ENCODE assay signal across 18 cellular contexts in the genomic region with DNA sequence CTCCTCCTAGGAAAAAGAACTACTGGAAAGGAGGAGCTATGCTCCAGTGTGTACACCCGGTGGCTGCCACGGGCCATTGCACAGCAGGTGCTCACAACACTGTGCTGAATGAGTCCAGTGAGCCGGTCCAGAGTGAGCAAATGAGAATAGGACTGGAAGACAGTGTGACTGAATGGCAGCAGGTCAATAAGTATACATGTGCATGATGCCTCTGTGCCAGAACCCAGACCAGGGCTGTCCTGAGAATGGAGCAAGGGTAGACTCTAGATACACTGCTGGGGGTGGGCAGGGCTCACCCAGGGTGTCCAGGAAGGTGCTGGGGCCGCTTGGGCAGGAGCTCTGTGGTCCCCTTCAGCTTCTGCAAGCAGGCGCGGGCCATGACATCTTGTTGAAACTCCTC. TPM values are rescaled to one million over a fixed set of nuclear protein-coding genes. Genes with fewer than 3 reads are reported as not detected.
DNase-seq lines count a peak whose midpoint lies in the region; ATAC-seq and TF ChIP-seq lines count a peak whose summit lies in the region.
"Had no signal": no experiment of that assay in that cellular context is flagged by ENCODE, and none has a peak within 500 bp of the region (broad histone marks: within the 10 kb centered on the region; RNA-seq: fewer than 3 reads in every experiment).

No MANE protein-coding gene starts in this region.

- H3K27ac ChIP-seq in RWPE2 (ENCODE audit: poor library complexity, severe bottlenecking): no peak overlapping the region
- H3K27ac ChIP-seq: heart left ventricle, lower lobe of right lung, thoracic aorta had no signal

- no peak for DNase-seq in activated CD8-positive, alpha-beta memory T cell treated with anti-CD3 and anti-CD28 coated beads, Interleukin-2, amount 10 ng/mL, durations not matched to agents 7 days and 5 days
- no peak for DNase-seq in activated CD8-positive, alpha-beta memory T cell treated with anti-CD3 and anti-CD28 coated beads, Interleukin-2, amount 50 U/mL, for 48 hours
- DNase-seq in ELR (ENCODE audit: low read depth): peak; percentile 20
- DNase-seq in RWPE2 (ENCODE audit: low spot score): no peak
- DNase-seq in neural crest cell (ENCODE audit: low read depth, low spot score): no peak
- DNase-seq: activated CD4-positive, alpha-beta T cell treated with anti-CD3 and anti-CD28 coated beads, Interleukin-2, amount 50 U/mL, for 48 hours; amygdala; effector CD4-positive, alpha-beta T cell; heart left ventricle; KBM-7; lower lobe of right lung; NCI-H1417 treated with DMSO at 0.1 percent for 48 hours; stimulated activated CD4-positive, alpha-beta T cell treated with anti-CD3 and anti-CD28 coated beads, Interleukin-4, amount 100 ng/mL, for 24 hours had no signal

- H3K36me3 Mint-ChIP-seq in activated CD8-positive, alpha-beta memory T cell treated with anti-CD3 and anti-CD28 coated beads, Interleukin-2, amount 10 ng/mL, durations not matched to agents 7 days and 5 days: peaks cover 84% of the 10 kb centered on the region
- peaks cover 26% of the 10 kb centered on the region for H3K36me3 Mint-ChIP-seq in neural crest cell (ENCODE audit: low read depth)

- H3K4me1 Mint-ChIP-seq in activated CD8-positive, alpha-beta memory T cell treated with anti-CD3 and anti-CD28 coated beads, Interleukin-2, amount 10 ng/mL, durations not matched to agents 7 days and 5 days: peaks cover 40% of the 10 kb centered on the region
- peaks cover 13% of the 10 kb centered on the region for H3K4me1 Mint-ChIP-seq in neural crest cell

- no peaks in the 10 kb centered on the region for H3K27me3 ChIP-seq in RWPE2 (ENCODE audit: insufficient read depth, poor library complexity, severe bottlenecking)
- H3K27me3 ChIP-seq: heart left ventricle had no signal

- no peaks in the 10 kb centered on the region for H3K27me3 Mint-ChIP-seq in activated CD8-positive, alpha-beta memory T cell treated with anti-CD3 and anti-CD28 coated beads, Interleukin-2, amount 10 ng/mL, durations not matched to agents 7 days and 5 days
- no peaks in the 10 kb centered on the region for H3K27me3 Mint-ChIP-seq in neural crest cell (ENCODE audit: low read depth)
- H3K27me3 Mint-ChIP-seq: B cell; central memory CD8-positive, alpha-beta T cell had no signal

- TF ChIP-seq CTCF in RWPE2 (IDR thresholded peaks at IDR 0.05; ENCODE audit: poor library complexity, severe bottlenecking) (no peak), neural crest cell (conservative IDR thresholded peaks at IDR 0.05) (no peak)

- peaks cover 98% of the 10 kb centered on the region for H3K36me3 ChIP-seq in RWPE2 (ENCODE audit: low read depth)

- no peaks in the 10 kb centered on the region for H3K9me3 ChIP-seq in RWPE2 (ENCODE audit: severe bottlenecking)
- H3K9me3 ChIP-seq: heart left ventricle, lower lobe of right lung, thoracic aorta had no signal

- H3K9me3 Mint-ChIP-seq in activated CD8-positive, alpha-beta memory T cell treated with anti-CD3 and anti-CD28 coated beads, Interleukin-2, amount 10 ng/mL, durations not matched to agents 7 days and 5 days (ENCODE audit: low read depth): no peaks in the 10 kb centered on the region
- H3K9me3 Mint-ChIP-seq in neural crest cell: no peaks in the 10 kb centered on the region
- H3K9me3 Mint-ChIP-seq: central memory CD8-positive, alpha-beta T cell had no signal

- H3K4me1 ChIP-seq in RWPE2 (ENCODE audit: insufficient read depth, poor library complexity, severe bottlenecking): no peaks in the 10 kb centered on the region

- no peak overlapping the region for H3K4me3 ChIP-seq in RWPE2 (ENCODE audit: severe bottlenecking)
- H3K4me3 ChIP-seq: heart left ventricle, lower lobe of right lung, thoracic aorta had no signal

- ATAC-seq in activated CD8-positive, alpha-beta memory T cell treated with anti-CD3 and anti-CD28 coated beads, Interleukin-2, amount 10 ng/mL, durations not matched to agents 7 days and 5 days: no peak
- ATAC-seq in RWPE2 (ENCODE audit: low read depth) (peak; percentile 14; the same call in 1 of the 3 replicates), HG02623 (IDR thresholded peaks at IDR 0.05; ENCODE audit: unreplicated experiment) (no peak), HG02840 (IDR thresholded peaks at IDR 0.05; ENCODE audit: low FRiP score, unreplicated experiment) (no peak)
- ATAC-seq: heart left ventricle, lower lobe of right lung had no signal

- H3K27ac Mint-ChIP-seq in activated CD8-positive, alpha-beta memory T cell treated with anti-CD3 and anti-CD28 coated beads, Interleukin-2, amount 10 ng/mL, durations not matched to agents 7 days and 5 days: peak overlapping the region; percentile 5
- no peak overlapping the region for H3K27ac Mint-ChIP-seq in neural crest cell (ENCODE audit: unreplicated experiment)
- H3K27ac Mint-ChIP-seq: B cell had no signal

- H3K4me3 Mint-ChIP-seq in activated CD8-positive, alpha-beta memory T cell treated with anti-CD3 and anti-CD28 coated beads, Interleukin-2, amount 10 ng/mL, durations not matched to agents 7 days and 5 days: no peak overlapping the region
- peak overlapping the region; percentile 50 for H3K4me3 Mint-ChIP-seq in neural crest cell
- H3K4me3 Mint-ChIP-seq: B cell; central memory CD8-positive, alpha-beta T cell had no signal

- CTCF ChIA-PET in activated CD8-positive, alpha-beta memory T cell treated with anti-CD3 and anti-CD28 coated beads, Interleukin-2, amount 10 ng/mL, durations not matched to agents 7 days and 5 days (lab: Charles Lee): interaction anchor here (0.7 to 1.0 kb wide), 2 partner anchors 11 to 13 kb away, joined by 3 read pairs; no protein-coding TSS in a partner anchor

RNA-seq across cellular contexts. Expression of gene POLG, which starts 8.3 kb away (rescaled TPM):
- 100 to 1,000 TPM; 117 to 119 TPM for total RNA-seq in activated CD8-positive, alpha-beta memory T cell treated with anti-CD3 and anti-CD28 coated beads, Interleukin-2, amount 10 ng/mL, durations not matched to agents 7 days and 5 days
- 66.5 and 73.5 TPM in 2 replicates for total RNA-seq in neural crest cell
